Comparison of ENCODE assay signal across 27 cellular contexts in genomic region chr11:65528819-65529350, GRCh38. TPM values are rescaled to one million over a fixed set of nuclear protein-coding genes. Genes with fewer than 3 reads are reported as not detected.
DNase-seq lines count a peak whose midpoint lies in the region; ATAC-seq, FAIRE-seq and TF ChIP-seq lines count a peak whose summit lies in the region.
"Had no signal": no experiment of that assay in that cellular context is flagged by ENCODE, and none has a peak within 500 bp of the region (broad histone marks: within the 10 kb centered on the region; RNA-seq: fewer than 3 reads in every experiment).

No MANE protein-coding gene starts in this region.

- H3K27me3 ChIP-seq in HepG2 (ENCODE audit: control insufficient read depth in 1 of 2, insufficient read depth in 2 of 2, low read length in 2 of 2) (no peaks in the 10 kb centered on the region; a peak in 1 of 5 replicates), right lobe of liver (no peaks in the 10 kb centered on the region)
- H3K27me3 ChIP-seq: gastroesophageal sphincter, Peyer's patch had no signal

- peak in 1 of 2 experiments; percentile 40; a peak in 1 of 4 replicates for TF ChIP-seq POLR2A in HepG2 (IDR thresholded peaks at IDR 0.05; ENCODE audit: insufficient read depth in 1 of 2, low read depth in 2 of 2, low read length in 2 of 2)
- TF ChIP-seq POLR2A in right lobe of liver (IDR thresholded peaks at IDR 0.05): no peak

- TF ChIP-seq RAD21 in HepG2 (CRISPR knock-in tag; IDR thresholded peaks at IDR 0.05): no peak

- H3K9me3 ChIP-seq in HepG2 (ENCODE audit: low read length) (no peaks in the 10 kb centered on the region), right lobe of liver (no peaks in the 10 kb centered on the region)
- H3K9me3 ChIP-seq: gastroesophageal sphincter, left ventricle myocardium inferior, Peyer's patch had no signal

- no peak overlapping the region for H2AFZ ChIP-seq in HepG2 (ENCODE audit: low read length)

- no TSS peak for BruUV-seq in HepG2 (replicated peaks; lab: Mats Ljungman, UMichigan)

- no peak for DNase-seq in HepG2 (ENCODE audit: low spot score)
- DNase-seq in right lobe of liver: no peak
- DNase-seq in activated CD8-positive, alpha-beta T cell treated with anti-CD3 and anti-CD28 coated beads, Interleukin-2, amount 10 ng/mL, durations not matched to agents 7 days and 5 days: no peak
- no peak for DNase-seq in naive thymus-derived CD8-positive, alpha-beta T cell
- DNase-seq in NCI-H2029 treated with DMSO at 0.1 percent for 48 hours (lab: John Stamatoyannopoulos, UW): no peak
- DNase-seq in activated effector memory CD4-positive, alpha-beta T cell treated with anti-CD3 and anti-CD28 coated beads, Interleukin-2, amount 50 U/mL, for 16 hours: no peak
- no peak for DNase-seq in occipital lobe (lab: John Stamatoyannopoulos, UW)
- no peak for DNase-seq in iPS-NIHi7 (ENCODE audit: extremely low spot score)
- DNase-seq: ACHN; activated CD4-positive, alpha-beta T cell treated with anti-CD3 and anti-CD28 coated beads for 36 hours; amygdala; dermis blood vessel endothelial cell; DND-41; hypothalamus; Kasumi-1; left ventricle myocardium inferior; MV-4-11; NCI-H2171 treated with DMSO at 0.1 percent for 48 hours; NCI-H524; Peyer's patch had no signal

- ATAC-seq in HepG2: peak; percentile 14
- no peak for ATAC-seq in right lobe of liver
- ATAC-seq in activated CD8-positive, alpha-beta T cell treated with anti-CD3 and anti-CD28 coated beads, Interleukin-2, amount 10 ng/mL, durations not matched to agents 7 days and 5 days: no peak
- ATAC-seq in naive thymus-derived CD8-positive, alpha-beta T cell: no peak
- ATAC-seq: activated CD4-positive, alpha-beta T cell treated with anti-CD3 and anti-CD28 coated beads for 36 hours; gastroesophageal sphincter; natural killer cell treated with Interleukin-12 subunit alpha and Interleukin-12 subunit beta and Interleukin-15 and Interleukin-18, amount 100 ng/mL, for 72 hours had no signal

- H3K4me3 Mint-ChIP-seq in activated CD8-positive, alpha-beta T cell treated with anti-CD3 and anti-CD28 coated beads, Interleukin-2, amount 10 ng/mL, durations not matched to agents 7 days and 5 days: no peak overlapping the region
- H3K4me3 Mint-ChIP-seq in naive thymus-derived CD8-positive, alpha-beta T cell: peak overlapping the region in 3 of 10 donors; percentile 2 to 54 (median 33)
- H3K4me3 Mint-ChIP-seq: activated CD4-positive, alpha-beta T cell treated with anti-CD3 and anti-CD28 coated beads for 36 hours; natural killer cell treated with Interleukin-12 subunit alpha and Interleukin-12 subunit beta and Interleukin-15 and Interleukin-18, amount 100 ng/mL, for 72 hours had no signal

- intact Hi-C loops in HepG2 (cut with micrococcal nuclease; ENCODE audit: unreplicated experiment): no loop called here
- intact Hi-C loops in right lobe of liver (cut with DNase I): no loop called here

- H3K79me2 ChIP-seq in HepG2 (ENCODE audit: insufficient read depth, low read length): peaks cover 19% of the 10 kb centered on the region

- H3K4me1 Mint-ChIP-seq in activated CD8-positive, alpha-beta T cell treated with anti-CD3 and anti-CD28 coated beads, Interleukin-2, amount 10 ng/mL, durations not matched to agents 7 days and 5 days (ENCODE audit: low read depth): peaks cover 51% of the 10 kb centered on the region
- peaks cover 23 to 55% (median 45%) of the 10 kb centered on the region in 4 donors for H3K4me1 Mint-ChIP-seq in naive thymus-derived CD8-positive, alpha-beta T cell

- H3K36me3 ChIP-seq in HepG2 (replicated peaks in 1 of 2; ENCODE audit: control insufficient read depth in 1 of 2, insufficient read depth in 2 of 2, low read length in 2 of 2) (peaks cover 15 to 32% of the 10 kb centered on the region in 2 experiments), right lobe of liver (peaks cover 0 to 30% (median 14%) of the 10 kb centered on the region in 4 donors)

- H3K27ac ChIP-seq in HepG2 (ENCODE audit: extremely low read length, insufficient read depth, low read length): peak overlapping the region; percentile 66
- H3K27ac ChIP-seq in right lobe of liver: no peak overlapping the region
- H3K27ac ChIP-seq: left ventricle myocardium inferior, Peyer's patch had no signal

- CTCF ChIA-PET in HepG2 (lab: Yijun Ruan, JAX; ENCODE audit: low intra/inter-chr PET ratio, low total read pairs): no interaction called here
- CTCF ChIA-PET in activated CD8-positive, alpha-beta T cell treated with anti-CD3 and anti-CD28 coated beads, Interleukin-2, amount 10 ng/mL, durations not matched to agents 7 days and 5 days (lab: Charles Lee): interaction anchor here (1.2 to 5.9 kb wide), 5 partner anchors 12 to 102 kb away, joined by 3 to 41 read pairs (median 4); partner anchors contain the start of gene ZNRD2

- H3K4me1 ChIP-seq in HepG2 (ENCODE audit: insufficient read depth, low read length): peaks cover 52% of the 10 kb centered on the region
- H3K4me1 ChIP-seq in right lobe of liver: peaks cover 0 to 64% (median 26%) of the 10 kb centered on the region in 4 donors

- H3K4me3 ChIP-seq in HepG2 (replicated peaks in 1 of 3; ENCODE audit: insufficient read depth in 1 of 3, low read depth in 2 of 3, low read length in 3 of 3) (peak overlapping the region in 1 of 3 experiments; percentile 32; a peak in 2 of 6 replicates), right lobe of liver (no peak overlapping the region)
- H3K4me3 ChIP-seq: gastroesophageal sphincter, left ventricle myocardium inferior, Peyer's patch had no signal

- in situ Hi-C loops in HepG2 (cut with HindIII; ENCODE audit: extremely low pct_ligation_motif_present, low pct_unique_long_range_greater_than_20kb): no loop called here

- TF ChIP-seq EP300 in HepG2 (IDR thresholded peaks at IDR 0.05; ENCODE audit: low read depth in 2 of 2, low read length in 2 of 2) (no peak), HepG2 (CRISPR knock-in tag; IDR thresholded peaks at IDR 0.05; ENCODE audit: borderline replicate concordance) (no peak)

- peak overlapping the region; percentile 62 for H3K4me2 ChIP-seq in HepG2 (ENCODE audit: low read depth, low read length)

- H3K27ac Mint-ChIP-seq in activated CD8-positive, alpha-beta T cell treated with anti-CD3 and anti-CD28 coated beads, Interleukin-2, amount 10 ng/mL, durations not matched to agents 7 days and 5 days: peak overlapping the region; percentile 77
- peak overlapping the region in 9 of 10 donors; percentile 41 to 83 (median 69) for H3K27ac Mint-ChIP-seq in naive thymus-derived CD8-positive, alpha-beta T cell
- H3K27ac Mint-ChIP-seq: activated CD4-positive, alpha-beta T cell treated with anti-CD3 and anti-CD28 coated beads for 36 hours; natural killer cell treated with Interleukin-12 subunit alpha and Interleukin-12 subunit beta and Interleukin-15 and Interleukin-18, amount 100 ng/mL, for 72 hours; progenitor cell of endocrine pancreas had no signal

- no peaks in the 10 kb centered on the region for H3K27me3 Mint-ChIP-seq in activated CD8-positive, alpha-beta T cell treated with anti-CD3 and anti-CD28 coated beads, Interleukin-2, amount 10 ng/mL, durations not matched to agents 7 days and 5 days (ENCODE audit: low read depth)
- H3K27me3 Mint-ChIP-seq in naive thymus-derived CD8-positive, alpha-beta T cell: no peaks in the 10 kb centered on the region
- H3K27me3 Mint-ChIP-seq: activated CD4-positive, alpha-beta T cell treated with anti-CD3 and anti-CD28 coated beads for 36 hours; natural killer cell treated with Interleukin-12 subunit alpha and Interleukin-12 subunit beta and Interleukin-15 and Interleukin-18, amount 100 ng/mL, for 72 hours had no signal

- WGBS in HepG2 (ENCODE audit: low lambda C conversion rate): 63% methylated on average over 9 of the region's 12 CpGs
- WGBS in right lobe of liver (ENCODE audit: insufficient coverage, low coverage, low lambda C conversion rate, missing lambda C conversion rate): 50% methylated on average over 2 of the region's 12 CpGs

- TF ChIP-seq CTCF in HepG2 (CRISPR knock-in tag; IDR thresholded peaks at IDR 0.05) (no peak), right lobe of liver (IDR thresholded peaks at IDR 0.05) (no peak)

- POLR2A ChIA-PET in HepG2 (lab: Yijun Ruan, JAX): interaction anchor here (0.7 to 1.7 kb wide), 11 partner anchors 9 to 144 kb away, joined by 3 to 12 read pairs (median 5); partner anchors contain the start of gene NEAT1
- POLR2A ChIA-PET in activated CD8-positive, alpha-beta T cell treated with anti-CD3 and anti-CD28 coated beads, Interleukin-2, amount 10 ng/mL, durations not matched to agents 7 days and 5 days (lab: Charles Lee): interaction anchor here (0.6 to 1.5 kb wide), 4 partner anchors 8 to 30 kb away, joined by 3 to 6 read pairs (median 4); partner anchors contain the start of genes LTBP3 and MALAT1
- POLR2A ChIA-PET in naive thymus-derived CD8-positive, alpha-beta T cell (lab: Charles Lee): interaction anchor here (0.6 to 3.5 kb wide), 5 partner anchors 12 to 59 kb away, joined by 3 to 21 read pairs (median 4); partner anchors contain the start of gene MALAT1

- H3K36me3 Mint-ChIP-seq in activated CD8-positive, alpha-beta T cell treated with anti-CD3 and anti-CD28 coated beads, Interleukin-2, amount 10 ng/mL, durations not matched to agents 7 days and 5 days (ENCODE audit: low read depth): peaks cover 45% of the 10 kb centered on the region
- H3K36me3 Mint-ChIP-seq in naive thymus-derived CD8-positive, alpha-beta T cell: peaks cover 0 to 50% (median 8%) of the 10 kb centered on the region in 3 donors
- H3K36me3 Mint-ChIP-seq: natural killer cell treated with Interleukin-12 subunit alpha and Interleukin-12 subunit beta and Interleukin-15 and Interleukin-18, amount 100 ng/mL, for 72 hours had no signal

- FAIRE-seq in HepG2 (lab: Jason Lieb, UNC): no peak
- FAIRE-seq: endometrium, H54, TTC549, urothelium cell line had no signal

- 0 out of 2 replicates have a peak, but pooled peaks cover 3% of the 10 kb centered on the region for H4K20me1 ChIP-seq in HepG2 (ENCODE audit: insufficient read depth, low read length)

- no peak overlapping the region for H3K9ac ChIP-seq in HepG2 (ENCODE audit: insufficient read depth, low read depth, low read length)

- H3K9me3 Mint-ChIP-seq in activated CD8-positive, alpha-beta T cell treated with anti-CD3 and anti-CD28 coated beads, Interleukin-2, amount 10 ng/mL, durations not matched to agents 7 days and 5 days (ENCODE audit: insufficient read depth): no peaks in the 10 kb centered on the region
- no peaks in the 10 kb centered on the region for H3K9me3 Mint-ChIP-seq in naive thymus-derived CD8-positive, alpha-beta T cell
- H3K9me3 Mint-ChIP-seq: natural killer cell treated with Interleukin-12 subunit alpha and Interleukin-12 subunit beta and Interleukin-15 and Interleukin-18, amount 100 ng/mL, for 72 hours had no signal

RNA-seq across cellular contexts. Expression of gene SCYL1, which starts 4.0 kb away (rescaled TPM):
- total RNA-seq in HepG2 (2016; rRNA removed; fragmentation: Illumina TruSeq; extraction: Trizol) (61.7 and 65.9 TPM in 2 replicates), right lobe of liver (10 to 100 TPM; 51.3 to 82.3 (median 57.0) TPM), occipital lobe (34.2 TPM)
- total RNA-seq in HepG2 (2016; cell fraction: cytosol; rRNA removed; fragmentation: Illumina TruSeq; extraction: Trizol; ENCODE audit: low read depth): 25.8 and 30.8 TPM in 2 replicates
- total RNA-seq in HepG2 (2016; cell fraction: insoluble cytoplasmic fraction; rRNA removed; fragmentation: Illumina TruSeq; extraction: Trizol): 61.5 and 71.8 TPM in 2 replicates
- 42.4 and 48.2 TPM in 2 replicates for total RNA-seq in HepG2 (2016; cell fraction: membrane; rRNA removed; fragmentation: Illumina TruSeq; extraction: Trizol)
- total RNA-seq in HepG2 (2016; cell fraction: nucleus; rRNA removed; fragmentation: Illumina TruSeq; extraction: Trizol): 43.2 and 44.5 TPM in 2 replicates
- 103 and 122 TPM in 2 replicates for polyA plus RNA-seq in HepG2 (2011; rRNA removed)
- 86.0 and 134 TPM in 2 replicates for polyA plus RNA-seq in HepG2 (2011; cell fraction: cytosol; rRNA removed)
- 217 and 274 TPM in 2 replicates for polyA plus RNA-seq in HepG2 (2011; cell fraction: nucleus; rRNA removed)
- polyA plus RNA-seq in HepG2 (2012): 38.8 and 49.2 TPM in 2 replicates
- 18.7 and 21.2 TPM in 2 replicates for polyA plus RNA-seq in HepG2 (2016; cell fraction: cytosol; fragmentation: Illumina TruSeq; extraction: Trizol; ENCODE audit: low read depth)
- 66.5 and 66.9 TPM in 2 replicates for polyA plus RNA-seq in HepG2 (2016; cell fraction: insoluble cytoplasmic fraction; fragmentation: Illumina TruSeq; extraction: Trizol; ENCODE audit: low read depth)
- 31.2 and 33.8 TPM in 2 replicates for polyA plus RNA-seq in HepG2 (2016; cell fraction: membrane; fragmentation: Illumina TruSeq; extraction: Trizol; ENCODE audit: low read depth)
- polyA plus RNA-seq in HepG2 (2016; cell fraction: nucleus; fragmentation: Illumina TruSeq; extraction: Trizol; ENCODE audit: insufficient read depth, low read depth): 90.8 and 91.5 TPM in 2 replicates
- polyA minus RNA-seq in HepG2 (2011; rRNA and poly(A)+ RNA removed; ENCODE audit: low replicate concordance): 110 and 139 TPM in 2 replicates
- polyA minus RNA-seq in HepG2 (2011; cell fraction: cytosol; rRNA and poly(A)+ RNA removed): 43.9 and 59.3 TPM in 2 replicates
- polyA minus RNA-seq in HepG2 (2011; cell fraction: nucleus; rRNA and poly(A)+ RNA removed): 34.2 and 36.4 TPM in 2 replicates
- total RNA-seq in activated CD8-positive, alpha-beta T cell treated with anti-CD3 and anti-CD28 coated beads, Interleukin-2, amount 10 ng/mL, durations not matched to agents 7 days and 5 days: 10 to 100 TPM; 68.0 to 69.5 TPM
- 10 to 100 TPM; 69.0 to 70.6 TPM for total RNA-seq in naive thymus-derived CD8-positive, alpha-beta T cell
- 10 to 100 TPM; 23.2 to 41.5 (median 33.5) TPM for polyA plus RNA-seq in naive thymus-derived CD8-positive, alpha-beta T cell

RNA-seq across cellular contexts. Expression of gene LTBP3, which starts 29.3 kb away (rescaled TPM):
- total RNA-seq in HepG2 (2016; rRNA removed; fragmentation: Illumina TruSeq; extraction: Trizol) (4.2 and 12.2 TPM in 2 replicates), right lobe of liver (10 to 100 TPM; 26.6 to 94.1 (median 46.8) TPM), occipital lobe (18.4 TPM)
- total RNA-seq in HepG2 (2016; cell fraction: cytosol; rRNA removed; fragmentation: Illumina TruSeq; extraction: Trizol; ENCODE audit: low read depth): 3.8 and 4.6 TPM in 2 replicates
- total RNA-seq in HepG2 (2016; cell fraction: insoluble cytoplasmic fraction; rRNA removed; fragmentation: Illumina TruSeq; extraction: Trizol): 3.1 and 14.2 TPM in 2 replicates
- 6.5 and 7.6 TPM in 2 replicates for total RNA-seq in HepG2 (2016; cell fraction: membrane; rRNA removed; fragmentation: Illumina TruSeq; extraction: Trizol)
- 18.0 and 20.1 TPM in 2 replicates for total RNA-seq in HepG2 (2016; cell fraction: nucleus; rRNA removed; fragmentation: Illumina TruSeq; extraction: Trizol)
- 60.3 and 68.1 TPM in 2 replicates for polyA plus RNA-seq in HepG2 (2011; rRNA removed)
- 16.4 and 24.6 TPM in 2 replicates for polyA plus RNA-seq in HepG2 (2011; cell fraction: cytosol; rRNA removed)
- polyA plus RNA-seq in HepG2 (2011; cell fraction: nucleus; rRNA removed): 549 and 694 TPM in 2 replicates
- polyA plus RNA-seq in HepG2 (2012): 41.0 and 45.6 TPM in 2 replicates
- polyA plus RNA-seq in HepG2 (2016; cell fraction: cytosol; fragmentation: Illumina TruSeq; extraction: Trizol; ENCODE audit: low read depth): 2.1 and 2.8 TPM in 2 replicates
- polyA plus RNA-seq in HepG2 (2016; cell fraction: insoluble cytoplasmic fraction; fragmentation: Illumina TruSeq; extraction: Trizol; ENCODE audit: low read depth): 7.3 and 9.4 TPM in 2 replicates
- 6.0 and 7.1 TPM in 2 replicates for polyA plus RNA-seq in HepG2 (2016; cell fraction: membrane; fragmentation: Illumina TruSeq; extraction: Trizol; ENCODE audit: low read depth)
- 129 and 139 TPM in 2 replicates for polyA plus RNA-seq in HepG2 (2016; cell fraction: nucleus; fragmentation: Illumina TruSeq; extraction: Trizol; ENCODE audit: insufficient read depth, low read depth)
- polyA minus RNA-seq in HepG2 (2011; rRNA and poly(A)+ RNA removed; ENCODE audit: low replicate concordance): 12.7 and 25.1 TPM in 2 replicates
- polyA minus RNA-seq in HepG2 (2011; cell fraction: cytosol; rRNA and poly(A)+ RNA removed): 13.7 and 23.3 TPM in 2 replicates
- 36.4 and 39.8 TPM in 2 replicates for polyA minus RNA-seq in HepG2 (2011; cell fraction: nucleus; rRNA and poly(A)+ RNA removed)
- total RNA-seq in activated CD8-positive, alpha-beta T cell treated with anti-CD3 and anti-CD28 coated beads, Interleukin-2, amount 10 ng/mL, durations not matched to agents 7 days and 5 days: 10 to 100 TPM; 64.7 to 70.8 TPM
- total RNA-seq in naive thymus-derived CD8-positive, alpha-beta T cell: 100 to 1,000 TPM; 258 to 261 TPM
- polyA plus RNA-seq in naive thymus-derived CD8-positive, alpha-beta T cell: 10 to 100 TPM in 2 of 3 donors, 1 to 10 TPM in 1; 7.3 to 35.0 (median 18.9) TPM

RNA-seq across cellular contexts. Expression of gene MALAT1, which starts 30.0 kb away (rescaled TPM):
- total RNA-seq in HepG2 (2016; rRNA removed; fragmentation: Illumina TruSeq; extraction: Trizol) (302 and 1,237 TPM in 2 replicates), right lobe of liver (1,000 to 10,000 TPM; 2,716 to 5,163 (median 3,933) TPM), occipital lobe (11,800 TPM)
- total RNA-seq in HepG2 (2016; cell fraction: cytosol; rRNA removed; fragmentation: Illumina TruSeq; extraction: Trizol; ENCODE audit: low read depth): 281 and 317 TPM in 2 replicates
- 283 and 1,071 TPM in 2 replicates for total RNA-seq in HepG2 (2016; cell fraction: insoluble cytoplasmic fraction; rRNA removed; fragmentation: Illumina TruSeq; extraction: Trizol)
- 241 and 289 TPM in 2 replicates for total RNA-seq in HepG2 (2016; cell fraction: membrane; rRNA removed; fragmentation: Illumina TruSeq; extraction: Trizol)
- total RNA-seq in HepG2 (2016; cell fraction: nucleus; rRNA removed; fragmentation: Illumina TruSeq; extraction: Trizol): 8,751 and 9,202 TPM in 2 replicates
- polyA plus RNA-seq in HepG2 (2011; rRNA removed): 143 and 217 TPM in 2 replicates
- polyA plus RNA-seq in HepG2 (2011; cell fraction: cytosol; rRNA removed): 13.0 and 14.3 TPM in 2 replicates
- polyA plus RNA-seq in HepG2 (2011; cell fraction: nucleus; rRNA removed): 1,021 and 1,816 TPM in 2 replicates
- polyA plus RNA-seq in HepG2 (2012): 177 and 330 TPM in 2 replicates
- polyA plus RNA-seq in HepG2 (2016; cell fraction: cytosol; fragmentation: Illumina TruSeq; extraction: Trizol; ENCODE audit: low read depth): 1.1 and 1.4 TPM in 2 replicates
- 3.9 and 6.5 TPM in 2 replicates for polyA plus RNA-seq in HepG2 (2016; cell fraction: insoluble cytoplasmic fraction; fragmentation: Illumina TruSeq; extraction: Trizol; ENCODE audit: low read depth)
- polyA plus RNA-seq in HepG2 (2016; cell fraction: membrane; fragmentation: Illumina TruSeq; extraction: Trizol; ENCODE audit: low read depth): 1.8 and 10.3 TPM in 2 replicates
- polyA plus RNA-seq in HepG2 (2016; cell fraction: nucleus; fragmentation: Illumina TruSeq; extraction: Trizol; ENCODE audit: insufficient read depth, low read depth): 153 and 182 TPM in 2 replicates
- polyA minus RNA-seq in HepG2 (2011; rRNA and poly(A)+ RNA removed; ENCODE audit: low replicate concordance): 900 and 8,115 TPM in 2 replicates
- polyA minus RNA-seq in HepG2 (2011; cell fraction: cytosol; rRNA and poly(A)+ RNA removed): 295 and 335 TPM in 2 replicates
- 13,373 and 18,071 TPM in 2 replicates for polyA minus RNA-seq in HepG2 (2011; cell fraction: nucleus; rRNA and poly(A)+ RNA removed)
- 1,000 to 10,000 TPM; 3,822 to 4,094 TPM for total RNA-seq in activated CD8-positive, alpha-beta T cell treated with anti-CD3 and anti-CD28 coated beads, Interleukin-2, amount 10 ng/mL, durations not matched to agents 7 days and 5 days
- over 10,000 TPM; 29,995 to 30,085 TPM for total RNA-seq in naive thymus-derived CD8-positive, alpha-beta T cell
- polyA plus RNA-seq in naive thymus-derived CD8-positive, alpha-beta T cell: 1,000 to 10,000 TPM; 1,355 to 3,419 (median 2,188) TPM

RNA-seq across cellular contexts. Expression of gene ZNRD2, which starts 41.4 kb away (rescaled TPM):
- total RNA-seq in HepG2 (2016; rRNA removed; fragmentation: Illumina TruSeq; extraction: Trizol) (34.0 and 40.0 TPM in 2 replicates), right lobe of liver (10 to 100 TPM; 11.6 to 43.2 (median 16.5) TPM), occipital lobe (23.6 TPM)
- 15.3 and 19.2 TPM in 2 replicates for total RNA-seq in HepG2 (2016; cell fraction: cytosol; rRNA removed; fragmentation: Illumina TruSeq; extraction: Trizol; ENCODE audit: low read depth)
- total RNA-seq in HepG2 (2016; cell fraction: insoluble cytoplasmic fraction; rRNA removed; fragmentation: Illumina TruSeq; extraction: Trizol): 32.9 and 41.5 TPM in 2 replicates
- 16.0 and 17.9 TPM in 2 replicates for total RNA-seq in HepG2 (2016; cell fraction: membrane; rRNA removed; fragmentation: Illumina TruSeq; extraction: Trizol)
- total RNA-seq in HepG2 (2016; cell fraction: nucleus; rRNA removed; fragmentation: Illumina TruSeq; extraction: Trizol): 11.5 and 15.7 TPM in 2 replicates
- polyA plus RNA-seq in HepG2 (2011; rRNA removed): 29.2 and 31.4 TPM in 2 replicates
- polyA plus RNA-seq in HepG2 (2011; cell fraction: cytosol; rRNA removed): 24.1 and 41.2 TPM in 2 replicates
- 48.9 and 54.8 TPM in 2 replicates for polyA plus RNA-seq in HepG2 (2011; cell fraction: nucleus; rRNA removed)
- 25.2 and 28.5 TPM in 2 replicates for polyA plus RNA-seq in HepG2 (2012)
- polyA plus RNA-seq in HepG2 (2016; cell fraction: cytosol; fragmentation: Illumina TruSeq; extraction: Trizol; ENCODE audit: low read depth): 26.6 and 28.0 TPM in 2 replicates
- 42.9 and 46.1 TPM in 2 replicates for polyA plus RNA-seq in HepG2 (2016; cell fraction: insoluble cytoplasmic fraction; fragmentation: Illumina TruSeq; extraction: Trizol; ENCODE audit: low read depth)
- 23.7 and 24.4 TPM in 2 replicates for polyA plus RNA-seq in HepG2 (2016; cell fraction: membrane; fragmentation: Illumina TruSeq; extraction: Trizol; ENCODE audit: low read depth)
- polyA plus RNA-seq in HepG2 (2016; cell fraction: nucleus; fragmentation: Illumina TruSeq; extraction: Trizol; ENCODE audit: insufficient read depth, low read depth): 31.1 and 33.2 TPM in 2 replicates
- 18.6 and 34.8 TPM in 2 replicates for polyA minus RNA-seq in HepG2 (2011; rRNA and poly(A)+ RNA removed; ENCODE audit: low replicate concordance)
- 8.6 and 11.3 TPM in 2 replicates for polyA minus RNA-seq in HepG2 (2011; cell fraction: cytosol; rRNA and poly(A)+ RNA removed)
- 12.0 and 19.5 TPM in 2 replicates for polyA minus RNA-seq in HepG2 (2011; cell fraction: nucleus; rRNA and poly(A)+ RNA removed)
- 10 to 100 TPM; 39.2 to 40.7 TPM for total RNA-seq in activated CD8-positive, alpha-beta T cell treated with anti-CD3 and anti-CD28 coated beads, Interleukin-2, amount 10 ng/mL, durations not matched to agents 7 days and 5 days
- 10 to 100 TPM; 31.5 to 32.7 TPM for total RNA-seq in naive thymus-derived CD8-positive, alpha-beta T cell
- polyA plus RNA-seq in naive thymus-derived CD8-positive, alpha-beta T cell: 10 to 100 TPM; 62.9 to 86.3 (median 80.1) TPM

RNA-seq across cellular contexts. Expression of gene FAM89B, which starts 43.5 kb away (rescaled TPM):
- total RNA-seq in HepG2 (2016; rRNA removed; fragmentation: Illumina TruSeq; extraction: Trizol) (3.6 and 5.7 TPM in 2 replicates), right lobe of liver (10 to 100 TPM; 12.8 to 20.6 (median 14.6) TPM), occipital lobe (22.3 TPM)
- total RNA-seq in HepG2 (2016; cell fraction: cytosol; rRNA removed; fragmentation: Illumina TruSeq; extraction: Trizol; ENCODE audit: low read depth): 7.8 and 8.7 TPM in 2 replicates
- total RNA-seq in HepG2 (2016; cell fraction: insoluble cytoplasmic fraction; rRNA removed; fragmentation: Illumina TruSeq; extraction: Trizol): 4.0 and 5.2 TPM in 2 replicates
- total RNA-seq in HepG2 (2016; cell fraction: membrane; rRNA removed; fragmentation: Illumina TruSeq; extraction: Trizol): 8.0 and 9.6 TPM in 2 replicates
- total RNA-seq in HepG2 (2016; cell fraction: nucleus; rRNA removed; fragmentation: Illumina TruSeq; extraction: Trizol): 2.9 and 4.0 TPM in 2 replicates
- polyA plus RNA-seq in HepG2 (2011; rRNA removed): 8.0 and 11.5 TPM in 2 replicates
- polyA plus RNA-seq in HepG2 (2011; cell fraction: cytosol; rRNA removed): 5.8 and 9.6 TPM in 2 replicates
- 29.0 and 34.8 TPM in 2 replicates for polyA plus RNA-seq in HepG2 (2011; cell fraction: nucleus; rRNA removed)
- polyA plus RNA-seq in HepG2 (2012): 3.6 and 5.3 TPM in 2 replicates
- polyA plus RNA-seq in HepG2 (2016; cell fraction: cytosol; fragmentation: Illumina TruSeq; extraction: Trizol; ENCODE audit: low read depth): 19.5 and 20.4 TPM in 2 replicates
- polyA plus RNA-seq in HepG2 (2016; cell fraction: insoluble cytoplasmic fraction; fragmentation: Illumina TruSeq; extraction: Trizol; ENCODE audit: low read depth): 7.9 and 9.1 TPM in 2 replicates
- 15.3 and 15.7 TPM in 2 replicates for polyA plus RNA-seq in HepG2 (2016; cell fraction: membrane; fragmentation: Illumina TruSeq; extraction: Trizol; ENCODE audit: low read depth)
- 11.6 and 13.0 TPM in 2 replicates for polyA plus RNA-seq in HepG2 (2016; cell fraction: nucleus; fragmentation: Illumina TruSeq; extraction: Trizol; ENCODE audit: insufficient read depth, low read depth)
- polyA minus RNA-seq in HepG2 (2011; rRNA and poly(A)+ RNA removed; ENCODE audit: low replicate concordance): 11.8 and 23.8 TPM in 2 replicates
- polyA minus RNA-seq in HepG2 (2011; cell fraction: cytosol; rRNA and poly(A)+ RNA removed): 1.9 and 4.2 TPM in 2 replicates
- 4.5 and 5.1 TPM in 2 replicates for polyA minus RNA-seq in HepG2 (2011; cell fraction: nucleus; rRNA and poly(A)+ RNA removed)
- total RNA-seq in activated CD8-positive, alpha-beta T cell treated with anti-CD3 and anti-CD28 coated beads, Interleukin-2, amount 10 ng/mL, durations not matched to agents 7 days and 5 days: 10 to 100 TPM; 32.0 to 33.6 TPM
- total RNA-seq in naive thymus-derived CD8-positive, alpha-beta T cell: 10 to 100 TPM; 39.3 to 42.1 TPM
- 100 to 1,000 TPM in 2 of 3 donors, 10 to 100 TPM in 1; 70.9 to 122 (median 101) TPM for polyA plus RNA-seq in naive thymus-derived CD8-positive, alpha-beta T cell
